ENCODE assay signal across 8 cellular contexts in genomic region chr2:231604685-231605606, GRCh38. TPM values are rescaled to one million over a fixed set of nuclear protein-coding genes. Genes with fewer than 3 reads are reported as not detected.
DNase-seq lines count a peak whose midpoint lies in the region; ATAC-seq and TF ChIP-seq lines count a peak whose summit lies in the region.

No MANE protein-coding gene starts in this region.

- H3K9ac ChIP-seq in BLaER1 treated with 17β-estradiol and CSF1 and Interleukin-3, amounts not matched to agents 10 nM and 100 nM: peak overlapping the region; percentile 79 to 97 (median 89)
- H3K9ac ChIP-seq in duodenal mucosa (ENCODE audit: low read depth in 1 of 2, low read length in 2 of 2): peak overlapping the region; percentile 60 to 94

- peak; percentile 91 for ATAC-seq in GM19351 (IDR thresholded peaks at IDR 0.05; ENCODE audit: unreplicated experiment)
- peak; percentile 70 for ATAC-seq in HG03469 (IDR thresholded peaks at IDR 0.05; ENCODE audit: unreplicated experiment)
- peak; percentile 95 to 97 for ATAC-seq in lower lobe of right lung

- no peaks in the 10 kb centered on the region for H3K9me3 Mint-ChIP-seq in activated CD4-positive, alpha-beta memory T cell treated with anti-CD3 and anti-CD28 coated beads, Interleukin-2, amount 10 ng/mL, durations not matched to agents 7 days and 5 days

- CTCF ChIA-PET in activated CD4-positive, alpha-beta memory T cell treated with anti-CD3 and anti-CD28 coated beads, Interleukin-2, amount 10 ng/mL, durations not matched to agents 7 days and 5 days (lab: Charles Lee): interaction anchor here (0.9 to 1.9 kb wide), 3 partner anchors 87 to 122 kb away, joined by 3 to 4 read pairs (median 4); no protein-coding TSS in a partner anchor

- H3K27ac ChIP-seq in BLaER1 treated with 17β-estradiol and CSF1 and Interleukin-3, amounts not matched to agents 10 nM and 100 nM: peak overlapping the region; percentile 87 to 98 (median 95)
- peak overlapping the region; percentile 96 for H3K27ac ChIP-seq in duodenal mucosa (ENCODE audit: low read depth, low read length)
- peak overlapping the region; percentile 100 for H3K27ac ChIP-seq in lower lobe of right lung

- no peaks in the 10 kb centered on the region for H3K27me3 ChIP-seq in BLaER1 treated with 17β-estradiol and CSF1 and Interleukin-3, amounts not matched to agents 10 nM and 100 nM
- H3K27me3 ChIP-seq in duodenal mucosa (ENCODE audit: control insufficient read depth in 1 of 2, insufficient read depth in 2 of 2, low read length in 2 of 2) (no peaks in the 10 kb centered on the region), lower lobe of right lung (ENCODE audit: low read depth) (no peaks in the 10 kb centered on the region)

- peaks cover 28 to 86% (median 77%) of the 10 kb centered on the region in 10 experiments for H3K4me1 ChIP-seq in BLaER1 treated with 17β-estradiol and CSF1 and Interleukin-3, amounts not matched to agents 10 nM and 100 nM
- H3K4me1 ChIP-seq in duodenal mucosa (ENCODE audit: control insufficient read depth in 1 of 2, insufficient read depth in 2 of 2, low read length in 2 of 2) (peaks cover 12 to 26% of the 10 kb centered on the region in 2 donors), lower lobe of right lung (peaks cover 33% of the 10 kb centered on the region)

- no peaks in the 10 kb centered on the region for H3K27me3 Mint-ChIP-seq in activated CD4-positive, alpha-beta memory T cell treated with anti-CD3 and anti-CD28 coated beads, Interleukin-2, amount 10 ng/mL, durations not matched to agents 7 days and 5 days

- H3K9me3 ChIP-seq in BLaER1 treated with 17β-estradiol and CSF1 and Interleukin-3, amounts not matched to agents 10 nM and 100 nM (replicated peaks in 1 of 11): no peaks in the 10 kb centered on the region
- H3K9me3 ChIP-seq in duodenal mucosa (ENCODE audit: control insufficient read depth in 1 of 2, low read length in 2 of 2) (no peaks in the 10 kb centered on the region), lower lobe of right lung (no peaks in the 10 kb centered on the region)

- no peaks in the 10 kb centered on the region for H4K20me1 ChIP-seq in BLaER1 treated with 17β-estradiol and CSF1 and Interleukin-3, amounts not matched to agents 10 nM and 100 nM

- POLR2A ChIA-PET in activated CD4-positive, alpha-beta memory T cell treated with anti-CD3 and anti-CD28 coated beads, Interleukin-2, amount 10 ng/mL, durations not matched to agents 7 days and 5 days (lab: Charles Lee): interaction anchor here (0.9 to 2.3 kb wide), 9 partner anchors 9 to 141 kb away, joined by 3 to 13 read pairs (median 5); partner anchors contain the start of genes NCL and PTMA

- peak overlapping the region; percentile 47 to 70 (median 61) for H3K4me3 ChIP-seq in BLaER1 treated with 17β-estradiol and CSF1 and Interleukin-3, amounts not matched to agents 10 nM and 100 nM
- H3K4me3 ChIP-seq in duodenal mucosa (ENCODE audit: low read depth in 1 of 2, low read length in 2 of 2): peak overlapping the region; percentile 23 to 57
- H3K4me3 ChIP-seq in lower lobe of right lung: peak overlapping the region; percentile 62

- H3K4me3 Mint-ChIP-seq in activated CD4-positive, alpha-beta memory T cell treated with anti-CD3 and anti-CD28 coated beads, Interleukin-2, amount 10 ng/mL, durations not matched to agents 7 days and 5 days: peak overlapping the region; percentile 66

- peak overlapping the region; percentile 89 to 100 (median 97) for H3K4me2 ChIP-seq in BLaER1 treated with 17β-estradiol and CSF1 and Interleukin-3, amounts not matched to agents 10 nM and 100 nM

- intact Hi-C loops in lower lobe of right lung (cut with DNase I): no loop called here

- H3K36me3 Mint-ChIP-seq in activated CD4-positive, alpha-beta memory T cell treated with anti-CD3 and anti-CD28 coated beads, Interleukin-2, amount 10 ng/mL, durations not matched to agents 7 days and 5 days (ENCODE audit: low read depth): no peaks in the 10 kb centered on the region

- peak overlapping the region; percentile 31 for H3K27ac Mint-ChIP-seq in activated CD4-positive, alpha-beta memory T cell treated with anti-CD3 and anti-CD28 coated beads, Interleukin-2, amount 10 ng/mL, durations not matched to agents 7 days and 5 days

- DNase-seq in NCI-H748 (lab: John Stamatoyannopoulos, UW; ENCODE audit: unreplicated experiment): peak; percentile 99
- peak; percentile 95 for DNase-seq in activated CD4-positive, alpha-beta memory T cell treated with anti-CD3 and anti-CD28 coated beads, Interleukin-2, amount 10 ng/mL, durations not matched to agents 7 days and 5 days
- DNase-seq in lower lobe of right lung: peak; percentile 99
- DNase-seq in stimulated activated CD4-positive, alpha-beta T cell treated with anti-CD3 and anti-CD28 coated beads, Interleukin-4, amount 100 ng/mL, for 48 hours (ENCODE audit: low read depth in 2 of 2): peak; percentile 91 to 94

- peaks cover 17% of the 10 kb centered on the region for H3K4me1 Mint-ChIP-seq in activated CD4-positive, alpha-beta memory T cell treated with anti-CD3 and anti-CD28 coated beads, Interleukin-2, amount 10 ng/mL, durations not matched to agents 7 days and 5 days

- H3K36me3 ChIP-seq in BLaER1 treated with 17β-estradiol and CSF1 and Interleukin-3, amounts not matched to agents 10 nM and 100 nM: no peaks in the 10 kb centered on the region
- no peaks in the 10 kb centered on the region for H3K36me3 ChIP-seq in duodenal mucosa (ENCODE audit: control insufficient read depth in 1 of 2, insufficient read depth in 2 of 2, low read length in 2 of 2)
- H3K36me3 ChIP-seq in lower lobe of right lung: no peaks in the 10 kb centered on the region

- TF ChIP-seq CTCF in lower lobe of right lung (IDR thresholded peaks at IDR 0.05): no peak

RNA-seq across cellular contexts. Expression of gene TEX44, which starts 12.3 kb away (rescaled TPM):
- not detected for total RNA-seq in activated CD4-positive, alpha-beta memory T cell treated with anti-CD3 and anti-CD28 coated beads, Interleukin-2, amount 10 ng/mL, durations not matched to agents 7 days and 5 days
- total RNA-seq in lower lobe of right lung: not detected

Comparison
In these comparisons a context has a peak if more than half of its experiments do, and no peak if none do; other contexts are left out.
1. Peak in every context shown above with its lines: DNase-seq, ATAC-seq, H3K4me3 ChIP-seq and H3K27ac ChIP-seq.